22 cellular contexts compared by ENCODE assay signal in genomic region chr13:98389319-98389718, GRCh38.
DNase-seq lines count a peak whose midpoint lies in the region; ATAC-seq, FAIRE-seq and TF ChIP-seq lines count a peak whose summit lies in the region.
"Had no signal": no experiment of that assay in that cellular context is flagged by ENCODE, and none has a peak within 500 bp of the region (broad histone marks: within the 10 kb centered on the region; RNA-seq: fewer than 3 reads in every experiment).

No MANE protein-coding gene starts in this region.

- H3K36me3 ChIP-seq in liver (ENCODE audit: control insufficient read depth in 4 of 4, insufficient read depth in 3 of 4, low read depth in 1 of 4, low read length in 3 of 4) (peaks cover 10 to 65% (median 48%) of the 10 kb centered on the region in 4 donors), HepG2 (replicated peaks in 1 of 2; ENCODE audit: control insufficient read depth in 1 of 2, insufficient read depth in 2 of 2, low read length in 2 of 2) (peaks cover 52 to 95% of the 10 kb centered on the region in 2 experiments)
- H3K36me3 ChIP-seq: SJCRH30 had no signal

- POLR2A ChIA-PET in HepG2 (lab: Yijun Ruan, JAX), result no interaction called here

- no peak overlapping the region for H3K4me2 ChIP-seq in HepG2 (ENCODE audit: low read depth, low read length)

- no peak overlapping the region for H3K4me3 Mint-ChIP-seq in type B pancreatic cell
- H3K4me3 Mint-ChIP-seq in activated CD8-positive, alpha-beta memory T cell treated with anti-CD3 and anti-CD28 coated beads, Interleukin-2, amount 10 ng/mL, durations not matched to agents 7 days and 5 days, result no peak overlapping the region
- H3K4me3 Mint-ChIP-seq: CD14-positive monocyte, H9, HFFc6 had no signal

- no peaks in the 10 kb centered on the region for H3K27me3 ChIP-seq in liver (ENCODE audit: control insufficient read depth in 4 of 4, insufficient read depth in 4 of 4, low read length in 3 of 4)
- no peaks in the 10 kb centered on the region for H3K27me3 ChIP-seq in HepG2 (ENCODE audit: control insufficient read depth in 1 of 2, insufficient read depth in 2 of 2, low read length in 2 of 2)
- no peaks in the 10 kb centered on the region for H3K27me3 ChIP-seq in right cardiac atrium (ENCODE audit: control insufficient read depth, insufficient read depth)
- H3K27me3 ChIP-seq: SJCRH30 had no signal

- 73% methylated on average over 9 of the region's 9 CpGs for WGBS in liver
- WGBS in HepG2 (ENCODE audit: low lambda C conversion rate), result 98% methylated on average over 9 of the region's 9 CpGs
- WGBS in right cardiac atrium, result 33% methylated on average over 9 of the region's 9 CpGs

- H4K20me1 ChIP-seq in HepG2 (ENCODE audit: insufficient read depth, low read length), result 0 out of 2 replicates have a peak, but pooled peaks cover 4% of the 10 kb centered on the region

- H2AFZ ChIP-seq in HepG2 (ENCODE audit: low read length), result no peak overlapping the region

- no peaks in the 10 kb centered on the region for H3K9me3 Mint-ChIP-seq in type B pancreatic cell
- no peaks in the 10 kb centered on the region for H3K9me3 Mint-ChIP-seq in activated CD8-positive, alpha-beta memory T cell treated with anti-CD3 and anti-CD28 coated beads, Interleukin-2, amount 10 ng/mL, durations not matched to agents 7 days and 5 days (ENCODE audit: low read depth)
- H3K9me3 Mint-ChIP-seq: H9, HFFc6 had no signal

- H3K79me2 ChIP-seq in HepG2 (ENCODE audit: insufficient read depth, low read length), result peaks cover 3% of the 10 kb centered on the region

- no peak overlapping the region for H3K4me3 ChIP-seq in liver (ENCODE audit: low read depth in 1 of 3, low read length in 3 of 3)
- no peak overlapping the region for H3K4me3 ChIP-seq in HepG2 (replicated peaks in 1 of 3; ENCODE audit: insufficient read depth in 1 of 3, low read depth in 2 of 3, low read length in 3 of 3)
- no peak overlapping the region for H3K4me3 ChIP-seq in right cardiac atrium (ENCODE audit: low read length)
- H3K4me3 ChIP-seq: GM12878, SJCRH30 had no signal

- ATAC-seq in HepG2 (no peak), Right ventricle myocardium superior (ENCODE audit: poor library complexity) (peak; percentile 63), right cardiac atrium (peak; percentile 61 to 77)
- ATAC-seq in activated CD8-positive, alpha-beta memory T cell treated with anti-CD3 and anti-CD28 coated beads, Interleukin-2, amount 10 ng/mL, durations not matched to agents 7 days and 5 days, result no peak
- ATAC-seq: GM12878, Panc1 had no signal

- H3K4me1 Mint-ChIP-seq in type B pancreatic cell (ENCODE audit: unreplicated experiment), result peaks cover 22% of the 10 kb centered on the region
- H3K4me1 Mint-ChIP-seq in activated CD8-positive, alpha-beta memory T cell treated with anti-CD3 and anti-CD28 coated beads, Interleukin-2, amount 10 ng/mL, durations not matched to agents 7 days and 5 days, result no peaks in the 10 kb centered on the region
- H3K4me1 Mint-ChIP-seq: CD14-positive monocyte, H9 had no signal

- H3K9me3 ChIP-seq in liver (ENCODE audit: control insufficient read depth in 4 of 4, low read length in 3 of 4), result no peaks in the 10 kb centered on the region
- no peaks in the 10 kb centered on the region for H3K9me3 ChIP-seq in HepG2 (ENCODE audit: low read length)
- no peaks in the 10 kb centered on the region for H3K9me3 ChIP-seq in right cardiac atrium (ENCODE audit: control insufficient read depth, low read length)
- H3K9me3 ChIP-seq: SJCRH30 had no signal

- TF ChIP-seq EP300 in HepG2 (IDR thresholded peaks at IDR 0.05; ENCODE audit: low read depth in 2 of 2, low read length in 2 of 2) (no peak), HepG2 (CRISPR knock-in tag; IDR thresholded peaks at IDR 0.05; ENCODE audit: borderline replicate concordance) (no peak)

- in situ Hi-C loops in HepG2 (cut with HindIII; ENCODE audit: extremely low pct_ligation_motif_present, low pct_unique_long_range_greater_than_20kb), result no loop called here

- H3K4me1 ChIP-seq in liver (ENCODE audit: control insufficient read depth in 4 of 4, insufficient read depth in 4 of 4, low read length in 3 of 4) (peaks cover 0 to 2% (median 0%) of the 10 kb centered on the region in 4 donors), HepG2 (ENCODE audit: insufficient read depth, low read length) (no peaks in the 10 kb centered on the region), right cardiac atrium (ENCODE audit: control insufficient read depth, insufficient read depth, low read length) (peaks cover 5% of the 10 kb centered on the region)
- H3K4me1 ChIP-seq: SJCRH30 had no signal

- no peak for TF ChIP-seq CTCF in liver (IDR thresholded peaks at IDR 0.05; ENCODE audit: low read depth, low read length, missing input control)
- TF ChIP-seq CTCF in HepG2 (CRISPR knock-in tag; IDR thresholded peaks at IDR 0.05), result no peak
- no peak for TF ChIP-seq CTCF in type B pancreatic cell (conservative IDR thresholded peaks at IDR 0.05)
- no peak for TF ChIP-seq CTCF in GM10266 (IDR thresholded peaks at IDR 0.05; ENCODE audit: control insufficient read depth, insufficient read depth, low read depth, missing control alignments)

- no TSS peak for BruUV-seq in HepG2 (replicated peaks; lab: Mats Ljungman, UMichigan)

- H3K27ac ChIP-seq in liver (ENCODE audit: low read depth in 1 of 2, low read length in 2 of 2), result peak overlapping the region in 1 of 2 donors; percentile 2
- H3K27ac ChIP-seq in HepG2 (ENCODE audit: extremely low read length, insufficient read depth, low read length), result no peak overlapping the region
- no peak overlapping the region for H3K27ac ChIP-seq in right cardiac atrium (ENCODE audit: low read length)
- H3K27ac ChIP-seq: SJCRH30 had no signal

- no peak for DNase-seq in HepG2 (ENCODE audit: low spot score)
- peak; percentile 57 for DNase-seq in Right ventricle myocardium superior
- DNase-seq in right cardiac atrium, result peak; percentile 53 to 80 (median 75)
- DNase-seq in type B pancreatic cell (ENCODE audit: extremely low spot score, unreplicated experiment), result no peak
- DNase-seq in GM10266 (ENCODE audit: extremely low spot score), result no peak
- DNase-seq in activated CD8-positive, alpha-beta memory T cell treated with anti-CD3 and anti-CD28 coated beads, Interleukin-2, amount 10 ng/mL, durations not matched to agents 7 days and 5 days, result no peak
- DNase-seq in GF-D8 (lab: John Stamatoyannopoulos, UW), result no peak
- DNase-seq: DMS79; H9; HFFc6; KBM-7; NCI-H1092; NCI-H1436 treated with DMSO at 0.1 percent for 48 hours; NCI-H1930; NCI-H510A; NCI-H748 treated with DMSO at 0.1 percent for 48 hours; NK-92 treated with Interleukin-12 subunit alpha and Interleukin-12 subunit beta, amount 100 ng/mL, for 24 hours; SJCRH30 had no signal

- intact Hi-C loops in HepG2 (cut with micrococcal nuclease; ENCODE audit: unreplicated experiment), result no loop called here
- intact Hi-C loops in Right ventricle myocardium superior (cut with DNase I), result no loop called here
- intact Hi-C loops in right cardiac atrium (cut with DNase I), result loop anchor here in 1 of 4 donors (10.0 kb wide), 1 partner anchor 55 kb away; no protein-coding TSS in a partner anchor

- H3K27ac Mint-ChIP-seq in type B pancreatic cell, result peak overlapping the region; percentile 65
- H3K27ac Mint-ChIP-seq in activated CD8-positive, alpha-beta memory T cell treated with anti-CD3 and anti-CD28 coated beads, Interleukin-2, amount 10 ng/mL, durations not matched to agents 7 days and 5 days, result no peak overlapping the region
- H3K27ac Mint-ChIP-seq: HFFc6 had no signal

- no peak for TF ChIP-seq RAD21 in liver (IDR thresholded peaks at IDR 0.05)
- no peak for TF ChIP-seq RAD21 in HepG2 (CRISPR knock-in tag; IDR thresholded peaks at IDR 0.05)

- no peak for FAIRE-seq in HepG2 (lab: Jason Lieb, UNC)
- FAIRE-seq: GM12878 had no signal

- TF ChIP-seq POLR2A in HepG2 (IDR thresholded peaks at IDR 0.05; ENCODE audit: insufficient read depth in 1 of 2, low read depth in 2 of 2, low read length in 2 of 2), result no peak

- H3K27me3 Mint-ChIP-seq in type B pancreatic cell, result no peaks in the 10 kb centered on the region
- H3K27me3 Mint-ChIP-seq in activated CD8-positive, alpha-beta memory T cell treated with anti-CD3 and anti-CD28 coated beads, Interleukin-2, amount 10 ng/mL, durations not matched to agents 7 days and 5 days, result peaks cover 16% of the 10 kb centered on the region

- CTCF ChIA-PET in HepG2 (lab: Yijun Ruan, JAX; ENCODE audit: low intra/inter-chr PET ratio, low total read pairs), result no interaction called here
- CTCF ChIA-PET in activated CD8-positive, alpha-beta memory T cell treated with anti-CD3 and anti-CD28 coated beads, Interleukin-2, amount 10 ng/mL, durations not matched to agents 7 days and 5 days (lab: Charles Lee), result no interaction called here

- H3K9ac ChIP-seq in liver (ENCODE audit: low read depth in 1 of 2, low read length in 2 of 2) (no peak overlapping the region), HepG2 (ENCODE audit: insufficient read depth, low read depth, low read length) (no peak overlapping the region)

- peaks cover 37% of the 10 kb centered on the region for H3K36me3 Mint-ChIP-seq in type B pancreatic cell
- H3K36me3 Mint-ChIP-seq in activated CD8-positive, alpha-beta memory T cell treated with anti-CD3 and anti-CD28 coated beads, Interleukin-2, amount 10 ng/mL, durations not matched to agents 7 days and 5 days, result no peaks in the 10 kb centered on the region
- H3K36me3 Mint-ChIP-seq: CD14-positive monocyte had no signal

TF ChIP-seq in HepG2, 621 proteins besides CTCF, POLR2A, EP300 and RAD21 (continues in another document):
- TF ChIP-seq TSC22D2 (CRISPR knock-in tag; IDR thresholded peaks at IDR 0.05; ENCODE audit: borderline replicate concordance), result no peak
- no peak for TF ChIP-seq SNAPC5 (CRISPR knock-in tag; IDR thresholded peaks at IDR 0.05; ENCODE audit: borderline replicate concordance)
- TF ChIP-seq ZNF674 (CRISPR knock-in tag; IDR thresholded peaks at IDR 0.05; ENCODE audit: low read depth), result no peak
- TF ChIP-seq ZC3H4 (CRISPR knock-in tag; IDR thresholded peaks at IDR 0.05; ENCODE audit: borderline replicate concordance), result no peak
- no peak for TF ChIP-seq ZNF740 (CRISPR knock-in tag; IDR thresholded peaks at IDR 0.05)
- TF ChIP-seq CEBPB (IDR thresholded peaks at IDR 0.05; ENCODE audit: borderline replicate concordance, low read depth, low read length), result no peak
- no peak for TF ChIP-seq ZNF598 (CRISPR knock-in tag; IDR thresholded peaks at IDR 0.05; ENCODE audit: borderline replicate concordance)
- no peak for TF ChIP-seq MAF1 (CRISPR knock-in tag; IDR thresholded peaks at IDR 0.05; ENCODE audit: borderline replicate concordance)
- no peak for TF ChIP-seq CBX1 (IDR thresholded peaks at IDR 0.05; ENCODE audit: low read depth)
- no peak for TF ChIP-seq ZNF256 (CRISPR knock-in tag; conservative IDR thresholded peaks at IDR 0.05)
- no peak for TF ChIP-seq ZNF44 (CRISPR knock-in tag; IDR thresholded peaks at IDR 0.05)
- no peak for TF ChIP-seq SMAD9 (CRISPR knock-in tag; IDR thresholded peaks at IDR 0.05)
- TF ChIP-seq ZFP37 (CRISPR knock-in tag; IDR thresholded peaks at IDR 0.05; ENCODE audit: borderline replicate concordance), result no peak

Comparison
In these comparisons a context has a peak if more than half of its experiments do, and no peak if none do; other contexts are left out.
1. ATAC-seq: peak in Right ventricle myocardium superior (single experiment) and right cardiac atrium (2 of 2); none in HepG2 (single experiment) and activated CD8-positive, alpha-beta memory T cell treated with anti-CD3 and anti-CD28 coated beads, Interleukin-2, amount 10 ng/mL, durations not matched to agents 7 days and 5 days (single experiment).
2. DNase-seq: peak in Right ventricle myocardium superior (single experiment) and right cardiac atrium (3 of 3); none in HepG2 (single experiment), type B pancreatic cell (single experiment), GM10266 (single experiment), activated CD8-positive, alpha-beta memory T cell treated with anti-CD3 and anti-CD28 coated beads, Interleukin-2, amount 10 ng/mL, durations not matched to agents 7 days and 5 days (single experiment) and GF-D8 (single experiment).